In genomic region chr22:21569076-21569427, GRCh38 we compare ENCODE assay signal across 8 cellular contexts. TPM values are rescaled to one million over a fixed set of nuclear protein-coding genes. Genes with fewer than 3 reads are reported as not detected.
A peak's percentile ranks its signal among the peaks of the same experiment; 100 is the strongest.
DNase-seq lines count a peak whose midpoint lies in the region; ATAC-seq and TF ChIP-seq lines count a peak whose summit lies in the region.
"Not testable (repeated sequence)": the region's sequence is repeated elsewhere in the genome, so short reads cannot be mapped to it uniquely, and the experiment has no call there.
"Had no signal": no experiment of that assay in that cellular context is flagged by ENCODE, and none has a peak within 500 bp of the region (broad histone marks: within the 10 kb centered on the region; RNA-seq: fewer than 3 reads in every experiment).

No MANE protein-coding gene starts in this region.

- H3K4me3 Mint-ChIP-seq in activated CD8-positive, alpha-beta memory T cell treated with anti-CD3 and anti-CD28 coated beads, Interleukin-2, amount 10 ng/mL, durations not matched to agents 7 days and 5 days = peak overlapping the region; percentile 97
- H3K4me3 Mint-ChIP-seq in chondrocyte (ENCODE audit: unreplicated experiment) = peak overlapping the region; percentile 92

- H3K36me3 Mint-ChIP-seq in activated CD8-positive, alpha-beta memory T cell treated with anti-CD3 and anti-CD28 coated beads, Interleukin-2, amount 10 ng/mL, durations not matched to agents 7 days and 5 days = peaks cover 27% of the 10 kb centered on the region
- not testable (repeated sequence) for H3K36me3 Mint-ChIP-seq in chondrocyte (ENCODE audit: low read depth)

- not testable (repeated sequence) for H3K27ac ChIP-seq in OCI-LY1 (ENCODE audit: low read depth, low read length, poor library complexity, severe bottlenecking)
- H3K27ac ChIP-seq in cardiac muscle cell = peak overlapping the region; percentile 98

- H3K4me2 ChIP-seq in OCI-LY1 (ENCODE audit: low read length) = peak overlapping the region; percentile 79

- H3K27me3 ChIP-seq in OCI-LY1 (ENCODE audit: insufficient read depth, low read length); cardiac muscle cell; mononuclear cell (ENCODE audit: insufficient read depth, low read length): not testable (repeated sequence)

- H3K4me1 ChIP-seq in OCI-LY1 (ENCODE audit: insufficient read depth, low read length, severe bottlenecking) (peaks cover 49% of the 10 kb centered on the region), cardiac muscle cell (ENCODE audit: low read depth) (peaks cover 22% of the 10 kb centered on the region), mononuclear cell (ENCODE audit: insufficient read depth, low read length) (peaks cover 59% of the 10 kb centered on the region)

- H3K36me3 ChIP-seq in OCI-LY1 (ENCODE audit: insufficient read depth, low read length) = peaks cover 19% of the 10 kb centered on the region
- not testable (repeated sequence) for H3K36me3 ChIP-seq in cardiac muscle cell

- H3K27ac Mint-ChIP-seq in activated CD8-positive, alpha-beta memory T cell treated with anti-CD3 and anti-CD28 coated beads, Interleukin-2, amount 10 ng/mL, durations not matched to agents 7 days and 5 days = peak overlapping the region; percentile 93
- peak overlapping the region; percentile 98 for H3K27ac Mint-ChIP-seq in chondrocyte (ENCODE audit: unreplicated experiment)

- CTCF ChIA-PET in activated CD8-positive, alpha-beta memory T cell treated with anti-CD3 and anti-CD28 coated beads, Interleukin-2, amount 10 ng/mL, durations not matched to agents 7 days and 5 days (lab: Charles Lee) = interaction anchor here (0.7 to 4.4 kb wide), 4 partner anchors 19 to 78 kb away, joined by 3 to 27 read pairs (median 12); partner anchors contain the start of genes SDF2L1 and YDJC

- DNase-seq in activated CD8-positive, alpha-beta memory T cell treated with anti-CD3 and anti-CD28 coated beads, Interleukin-2, amount 10 ng/mL, durations not matched to agents 7 days and 5 days; chondrocyte (ENCODE audit: low spot score); cardiac muscle cell (ENCODE audit: low read depth in 1 of 2, low spot score in 1 of 2); retinal pigment epithelial cell (ENCODE audit: low read depth): not testable (repeated sequence)

- ATAC-seq in activated CD8-positive, alpha-beta memory T cell treated with anti-CD3 and anti-CD28 coated beads, Interleukin-2, amount 10 ng/mL, durations not matched to agents 7 days and 5 days = not testable (repeated sequence)

- H3K4me1 Mint-ChIP-seq in activated CD8-positive, alpha-beta memory T cell treated with anti-CD3 and anti-CD28 coated beads, Interleukin-2, amount 10 ng/mL, durations not matched to agents 7 days and 5 days = peaks cover 50% of the 10 kb centered on the region
- H3K4me1 Mint-ChIP-seq in chondrocyte (ENCODE audit: low read depth) = peaks cover 44% of the 10 kb centered on the region

- not testable (repeated sequence) for H4K20me1 ChIP-seq in OCI-LY1 (ENCODE audit: insufficient read depth, low read length)

- H3K9me3 ChIP-seq in OCI-LY1 (ENCODE audit: low read length); cardiac muscle cell (ENCODE audit: low read depth); mononuclear cell (ENCODE audit: low read depth, low read length): not testable (repeated sequence)

- H3K4me3 ChIP-seq in GM08714 (ENCODE audit: low read length) = peak overlapping the region; percentile 87
- H3K4me3 ChIP-seq in OCI-LY1 (ENCODE audit: low read depth, low read length, poor library complexity, severe bottlenecking) = peak overlapping the region; percentile 75
- peak overlapping the region; percentile 93 for H3K4me3 ChIP-seq in cardiac muscle cell
- peak overlapping the region; percentile 84 for H3K4me3 ChIP-seq in mononuclear cell (ENCODE audit: low read length)
- H3K4me3 ChIP-seq in retinal pigment epithelial cell (ENCODE audit: low read length) = peak overlapping the region; percentile 88

- H2AFZ ChIP-seq in OCI-LY1 (ENCODE audit: low read length) = not testable (repeated sequence)

- not testable (repeated sequence) for TF ChIP-seq CTCF in OCI-LY1 (IDR thresholded peaks at IDR 0.05; ENCODE audit: low read length); chondrocyte (IDR thresholded peaks at IDR 0.05); cardiac muscle cell (IDR thresholded peaks at IDR 0.05; ENCODE audit: low read depth, low read length); retinal pigment epithelial cell (conservative IDR thresholded peaks at IDR 0.05; ENCODE audit: low read depth, low read length)

- H3K9ac ChIP-seq in OCI-LY1 (ENCODE audit: low read length) = peak overlapping the region; percentile 86

- not testable (repeated sequence) for H3K27me3 Mint-ChIP-seq in activated CD8-positive, alpha-beta memory T cell treated with anti-CD3 and anti-CD28 coated beads, Interleukin-2, amount 10 ng/mL, durations not matched to agents 7 days and 5 days; chondrocyte (ENCODE audit: low read depth)

- H3F3A ChIP-seq in OCI-LY1 (ENCODE audit: insufficient read depth, low read length) = not testable (repeated sequence)

- peaks cover 64% of the 10 kb centered on the region for H3K79me2 ChIP-seq in OCI-LY1 (ENCODE audit: insufficient read depth, low read length)

- H3K9me2 ChIP-seq in OCI-LY1 (ENCODE audit: low read depth, low read length) = not testable (repeated sequence)

- H3K9me3 Mint-ChIP-seq in activated CD8-positive, alpha-beta memory T cell treated with anti-CD3 and anti-CD28 coated beads, Interleukin-2, amount 10 ng/mL, durations not matched to agents 7 days and 5 days (ENCODE audit: low read depth); chondrocyte (ENCODE audit: low read depth): not testable (repeated sequence)

RNA-seq across cellular contexts. Expression of gene UBE2L3, which starts 1.5 kb away (rescaled TPM):
- 10 to 100 TPM; 57.3 to 67.8 TPM for total RNA-seq in activated CD8-positive, alpha-beta memory T cell treated with anti-CD3 and anti-CD28 coated beads, Interleukin-2, amount 10 ng/mL, durations not matched to agents 7 days and 5 days
- total RNA-seq in chondrocyte (53.2 to 57.5 TPM (median 53.7 TPM) in 3 replicates), cardiac muscle cell (56.3 and 73.7 TPM in 2 replicates), mononuclear cell (28.0 TPM)
- polyA plus RNA-seq in cardiac muscle cell = 108 and 118 TPM in 2 replicates

RNA-seq across cellular contexts. Expression of gene RIMBP3C, which starts 17.8 kb away (rescaled TPM):
- under 1 TPM; 0.14 to 0.18 TPM for total RNA-seq in activated CD8-positive, alpha-beta memory T cell treated with anti-CD3 and anti-CD28 coated beads, Interleukin-2, amount 10 ng/mL, durations not matched to agents 7 days and 5 days
- 0.22 to 0.75 TPM (median 0.38 TPM) in 3 replicates for total RNA-seq in chondrocyte
- total RNA-seq in cardiac muscle cell = 1.1 and 3.2 TPM in 2 replicates
- polyA plus RNA-seq in cardiac muscle cell = 0.32 and 0.59 TPM in 2 replicates
- 0.10 TPM for total RNA-seq in mononuclear cell
- total RNA-seq: Right ventricle myocardium superior had no signal
